In the genomic region with DNA sequence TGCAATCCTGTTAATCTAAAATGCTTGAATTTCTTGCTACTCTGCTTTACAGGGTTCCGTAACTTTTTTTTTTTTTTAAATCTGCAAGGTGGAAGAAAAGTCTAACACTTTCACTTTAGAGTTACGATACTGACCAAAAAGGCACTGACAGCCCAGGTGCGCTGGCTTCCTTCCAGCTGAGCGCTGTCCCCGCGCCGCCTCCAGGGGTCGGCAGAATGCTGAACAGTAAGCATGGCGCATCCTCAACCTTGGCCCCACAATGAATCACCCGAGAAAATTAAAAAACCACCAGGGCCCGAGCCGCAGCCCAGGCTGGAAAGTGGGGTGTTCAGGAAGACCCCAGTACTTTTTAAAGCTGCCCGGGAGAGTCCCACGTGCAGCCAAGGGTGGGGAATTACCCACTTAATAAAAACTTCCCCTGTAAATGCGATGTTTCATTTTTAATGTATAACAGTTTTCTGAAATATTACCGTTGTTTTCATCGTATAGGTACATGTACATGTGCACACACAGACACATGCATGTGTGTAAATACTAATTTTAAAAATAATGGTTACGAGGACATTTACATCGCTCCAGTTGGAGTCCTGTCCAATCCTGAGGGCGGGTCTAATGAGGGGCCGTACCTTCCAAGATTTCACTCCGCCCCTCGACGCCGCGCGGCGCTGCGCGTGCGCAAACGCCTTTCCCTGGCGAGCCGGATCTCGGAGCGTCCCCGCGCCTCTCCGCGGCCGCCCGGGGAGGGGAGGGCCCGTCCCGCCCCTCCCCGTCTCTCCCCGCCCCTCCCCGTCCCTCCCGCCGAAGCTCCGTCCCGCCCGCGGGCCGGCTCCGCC, we compare ENCODE assay signal across 8 cellular contexts. TPM values are rescaled to one million over a fixed set of nuclear protein-coding genes. Genes with fewer than 3 reads are reported as not detected.
DNase-seq lines count a peak whose midpoint lies in the region; ATAC-seq and TF ChIP-seq lines count a peak whose summit lies in the region.

No MANE protein-coding gene starts in this region.

- peak; percentile 94 for DNase-seq in G401 (ENCODE audit: low spot score)
- peak; percentile 91 for DNase-seq in HCEC 1CT
- DNase-seq in M059J (ENCODE audit: low read depth), result peak; percentile 95
- peak; percentile 51 for DNase-seq in SHP77 treated with DMSO at 0.1 percent for 48 hours (lab: John Stamatoyannopoulos, UW)
- peak; percentile 92 for DNase-seq in activated gamma-delta T cell treated with Interleukin-2 at 50 U/mL for 16 hours
- DNase-seq in foreskin fibroblast, result peak; percentile 92 to 99
- DNase-seq in neural crest cell (ENCODE audit: low read depth, low spot score), result peak; percentile 97
- peak; percentile 98 to 99 for DNase-seq in stimulated activated naive CD8-positive, alpha-beta T cell treated with anti-CD3 and anti-CD28 coated beads, Interleukin-15, amount 100 ng/mL, for 72 hours

- TF ChIP-seq CTCF in foreskin fibroblast (IDR thresholded peaks at IDR 0.05; ENCODE audit: low read depth, low read length) (peak; percentile 80), neural crest cell (conservative IDR thresholded peaks at IDR 0.05) (peak; percentile 80)

- ATAC-seq in stimulated activated naive CD8-positive, alpha-beta T cell treated with anti-CD3 and anti-CD28 coated beads, Interleukin-15, amount 100 ng/mL, for 72 hours, result peak; percentile 90

- peaks cover 17% of the 10 kb centered on the region for H3K4me1 Mint-ChIP-seq in neural crest cell
- peaks cover 17% of the 10 kb centered on the region for H3K4me1 Mint-ChIP-seq in stimulated activated naive CD8-positive, alpha-beta T cell treated with anti-CD3 and anti-CD28 coated beads, Interleukin-15, amount 100 ng/mL, for 72 hours

- H3K27ac Mint-ChIP-seq in neural crest cell (ENCODE audit: unreplicated experiment), result no peak overlapping the region
- H3K27ac Mint-ChIP-seq in stimulated activated naive CD8-positive, alpha-beta T cell treated with anti-CD3 and anti-CD28 coated beads, Interleukin-15, amount 100 ng/mL, for 72 hours, result peak overlapping the region; percentile 91 to 94

- no peaks in the 10 kb centered on the region for H3K36me3 Mint-ChIP-seq in neural crest cell (ENCODE audit: low read depth)

- H3K4me3 ChIP-seq in foreskin fibroblast (ENCODE audit: low read depth in 1 of 2, low read length in 2 of 2), result peak overlapping the region; percentile 86 to 92

- H3K4me3 Mint-ChIP-seq in neural crest cell, result peak overlapping the region; percentile 93
- H3K4me3 Mint-ChIP-seq in stimulated activated naive CD8-positive, alpha-beta T cell treated with anti-CD3 and anti-CD28 coated beads, Interleukin-15, amount 100 ng/mL, for 72 hours, result peak overlapping the region; percentile 93 to 97

- H3K9me3 Mint-ChIP-seq in neural crest cell, result no peaks in the 10 kb centered on the region
- no peaks in the 10 kb centered on the region for H3K9me3 Mint-ChIP-seq in stimulated activated naive CD8-positive, alpha-beta T cell treated with anti-CD3 and anti-CD28 coated beads, Interleukin-15, amount 100 ng/mL, for 72 hours

- in situ Hi-C loops in G401 (cut with HindIII; ENCODE audit: low sequenced_read_pairs), result no loop called here

- H3K27me3 Mint-ChIP-seq in neural crest cell (ENCODE audit: low read depth), result peaks cover 14% of the 10 kb centered on the region
- H3K27me3 Mint-ChIP-seq in stimulated activated naive CD8-positive, alpha-beta T cell treated with anti-CD3 and anti-CD28 coated beads, Interleukin-15, amount 100 ng/mL, for 72 hours, result no peaks in the 10 kb centered on the region

RNA-seq across cellular contexts. Expression of gene GINM1, which starts 0.4 kb away (rescaled TPM):
- total RNA-seq in G401 (2014; rRNA removed; shearing (Covaris generic)), result 28.2 and 28.7 TPM in 2 replicates
- total RNA-seq in M059J (2014; rRNA removed; shearing (Covaris generic)), result 103 and 129 TPM in 2 replicates
- total RNA-seq in neural crest cell, result 18.5 and 20.3 TPM in 2 replicates

RNA-seq across cellular contexts. Expression of gene PPIL4, which starts 19.9 kb away (rescaled TPM):
- 29.8 and 55.0 TPM in 2 replicates for total RNA-seq in G401 (2014; rRNA removed; shearing (Covaris generic))
- total RNA-seq in M059J (2014; rRNA removed; shearing (Covaris generic)), result 42.0 and 52.9 TPM in 2 replicates
- 39.5 and 39.9 TPM in 2 replicates for total RNA-seq in neural crest cell

Comparison
In these comparisons a context has a peak if more than half of its experiments do, and no peak if none do; other contexts are left out.
1. Peak in every context shown above with its lines: DNase-seq, ATAC-seq and H3K4me3 ChIP-seq.